ENCODE assay signal across 8 cellular contexts in the genomic region with DNA sequence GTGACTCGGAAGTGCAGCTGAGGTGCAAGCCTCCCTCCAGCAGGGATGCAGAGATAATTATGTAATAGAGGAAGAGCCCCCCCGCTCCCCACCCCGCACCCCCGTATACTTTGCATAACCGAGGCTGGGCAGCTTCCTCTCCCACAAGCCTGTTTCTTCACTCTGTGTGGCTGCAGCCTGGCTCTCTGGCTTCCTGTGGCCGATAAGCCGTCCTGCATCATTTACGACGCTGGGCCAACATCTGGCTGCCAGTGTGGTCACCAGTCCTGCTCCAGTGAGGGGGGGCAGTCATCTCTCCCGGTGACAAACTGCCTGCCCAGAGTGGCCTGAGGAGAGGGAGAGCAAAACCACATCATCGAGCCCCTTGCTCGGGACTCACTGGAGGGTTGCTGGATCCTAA. TPM values are rescaled to one million over a fixed set of nuclear protein-coding genes. Genes with fewer than 3 reads are reported as not detected.
DNase-seq lines count a peak whose midpoint lies in the region; ATAC-seq and TF ChIP-seq lines count a peak whose summit lies in the region.

No MANE protein-coding gene starts in this region.

- intact Hi-C loops in aorta (cut with DNase I), result loop anchor here in 1 of 2 donors (5.0 kb wide), 1 partner anchor 42 kb away; no protein-coding TSS in a partner anchor

- H3K36me3 ChIP-seq in right atrium auricular region (no peaks in the 10 kb centered on the region), aorta (ENCODE audit: control insufficient read depth in 1 of 2, insufficient read depth in 2 of 2, low read length in 1 of 2) (no peaks in the 10 kb centered on the region)

- ATAC-seq in HG02943 (IDR thresholded peaks at IDR 0.05; ENCODE audit: low read depth, unreplicated experiment) (peak; percentile 80), aorta (ENCODE audit: low FRiP score) (peak; percentile 73)

- H3K27me3 ChIP-seq in right atrium auricular region, result no peaks in the 10 kb centered on the region
- no peaks in the 10 kb centered on the region for H3K27me3 ChIP-seq in aorta (ENCODE audit: control insufficient read depth in 1 of 2, insufficient read depth in 2 of 2, low read length in 1 of 2)

- H3K4me1 ChIP-seq in right atrium auricular region, result peaks cover 0 to 30% of the 10 kb centered on the region in 2 donors
- H3K4me1 ChIP-seq in aorta (ENCODE audit: control insufficient read depth in 1 of 2, insufficient read depth in 2 of 2, low read length in 2 of 2), result no peaks in the 10 kb centered on the region

- TF ChIP-seq CTCF in right atrium auricular region (IDR thresholded peaks at IDR 0.05), result no peak

- H3K27ac ChIP-seq in right atrium auricular region (peak overlapping the region; percentile 5 to 63), aorta (ENCODE audit: low read depth in 1 of 2, low read length in 2 of 2) (no peak overlapping the region)

- DNase-seq in NCI-H526 (lab: John Stamatoyannopoulos, UW), result peak; percentile 72 to 93
- no peak for DNase-seq in NCI-H526 treated with DMSO at 0.1 percent for 48 hours (lab: John Stamatoyannopoulos, UW)
- peak; percentile 92 for DNase-seq in OCI-M1 (lab: John Stamatoyannopoulos, UW)
- no peak for DNase-seq in right atrium auricular region (ENCODE audit: low spot score)
- peak in 1 of 2 donors; percentile 87 for DNase-seq in aorta
- DNase-seq in NCI-H774 (lab: John Stamatoyannopoulos, UW), result no peak
- no peak for DNase-seq in NCI-H2171 (lab: John Stamatoyannopoulos, UW)

- peaks cover 0 to 9% of the 10 kb centered on the region in 2 donors for H3K9me3 ChIP-seq in right atrium auricular region
- H3K9me3 ChIP-seq in aorta (ENCODE audit: control insufficient read depth, low read length), result no peaks in the 10 kb centered on the region

- 3 to 4% methylated on average over 12 of the region's 12 CpGs for WGBS in aorta, 2 donors

- no peak overlapping the region for H3K4me3 ChIP-seq in right atrium auricular region
- H3K4me3 ChIP-seq in aorta (ENCODE audit: low read length in 2 of 2), result no peak overlapping the region

RNA-seq across cellular contexts. Expression of a gene that starts 59.2 kb away (rescaled TPM):
- total RNA-seq in right atrium auricular region (100 to 1,000 TPM; 127 to 151 TPM), aorta (10 to 100 TPM; 19.3 to 20.7 TPM)
- polyA plus RNA-seq in aorta, result 10 to 100 TPM in 1 of 2 donors, 1 to 10 TPM in 1; 7.3 to 14.7 TPM

Comparison
In these comparisons a context has a peak if more than half of its experiments do, and no peak if none do; other contexts are left out.
1. DNase-seq: peak in NCI-H526 (2 of 2) and OCI-M1 (single experiment); none in NCI-H526 treated with DMSO at 0.1 percent for 48 hours (single experiment), right atrium auricular region (single experiment), NCI-H774 (single experiment) and NCI-H2171 (single experiment).
2. H3K27ac ChIP-seq: peak in right atrium auricular region (2 of 2); none in aorta (0 of 2).
3. RNA of a gene that starts 59.2 kb away (total RNA-seq): 127 to 151 TPM in right atrium auricular region; 19.3 to 20.7 TPM in aorta; every median in the first group is over 4 times any median in the second.